In the genomic region with DNA sequence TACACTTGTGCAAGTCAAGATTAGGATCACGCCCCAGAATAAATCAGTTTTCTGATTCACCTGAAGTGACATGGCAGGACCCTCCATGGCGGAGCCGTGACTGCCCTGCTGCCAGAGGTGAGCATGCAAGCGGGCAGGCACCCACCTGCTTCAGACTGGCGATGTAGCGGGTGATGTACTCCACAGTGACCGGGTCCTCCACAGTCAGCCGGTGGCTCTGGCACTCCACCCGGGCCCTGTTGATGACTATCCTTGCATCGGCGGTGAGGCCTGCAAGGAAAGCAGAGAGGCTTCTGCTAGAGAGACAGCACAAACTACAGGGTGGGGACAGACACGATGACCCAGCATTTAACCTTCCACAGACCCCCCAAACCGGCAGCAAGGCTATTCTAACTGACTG, we compare ENCODE assay signal across 20 cellular contexts. TPM values are rescaled to one million over a fixed set of nuclear protein-coding genes. Genes with fewer than 3 reads are reported as not detected.
DNase-seq lines count a peak whose midpoint lies in the region; ATAC-seq and TF ChIP-seq lines count a peak whose summit lies in the region.
"Had no signal": no experiment of that assay in that cellular context is flagged by ENCODE, and none has a peak within 500 bp of the region (broad histone marks: within the 10 kb centered on the region; RNA-seq: fewer than 3 reads in every experiment).

No MANE protein-coding gene starts in this region.

- H3K4me3 Mint-ChIP-seq in activated T-cell treated with anti-CD3 and anti-CD28 coated beads, Interleukin-2, amount 50 U/mL, for 72 hours: no peak overlapping the region
- H3K4me3 Mint-ChIP-seq: activated B cell treated with CpG ODN at 0.5 μM for 24 hours had no signal

- peaks cover 7 to 28% of the 10 kb centered on the region in 2 donors for H3K36me3 Mint-ChIP-seq in activated T-cell treated with anti-CD3 and anti-CD28 coated beads, Interleukin-2, amount 50 U/mL, for 72 hours (ENCODE audit: insufficient read depth in 2 of 2)

- peaks cover 32% of the 10 kb centered on the region for H3K4me1 Mint-ChIP-seq in activated T-cell treated with anti-CD3 and anti-CD28 coated beads, Interleukin-2, amount 50 U/mL, for 72 hours (ENCODE audit: low read depth)

- no peaks in the 10 kb centered on the region for H3K9me3 Mint-ChIP-seq in activated T-cell treated with anti-CD3 and anti-CD28 coated beads, Interleukin-2, amount 50 U/mL, for 72 hours
- H3K9me3 Mint-ChIP-seq: activated B cell treated with CpG ODN at 0.5 μM for 24 hours; activated T-helper 2 cell treated with anti-CD3 and anti-CD28 coated beads, Interferon-gamma antibody, Interleukin-2, Interleukin-4, amounts not matched to agents 10 μg/mL and 5 μg/mL and 100 μg/mL, durations not matched to agents 14 hours and 24 hours and 36 hours; T-helper 2 cell treated with Interferon-gamma antibody and Interleukin-4, amounts not matched to agents 5 μg/mL and 100 μg/mL, for 36 hours had no signal

- H3K9me3 ChIP-seq in Loucy (ENCODE audit: insufficient read depth, low read depth, low read length) (no peaks in the 10 kb centered on the region), adipocyte (ENCODE audit: control insufficient read depth, low read length) (no peaks in the 10 kb centered on the region), osteoblast (ENCODE audit: low read depth, low read length) (no peaks in the 10 kb centered on the region), colonic mucosa (no peaks in the 10 kb centered on the region)
- H3K9me3 ChIP-seq: A549, BE2C, ovary, SK-N-SH, upper lobe of left lung had no signal

- no peaks in the 10 kb centered on the region for H3K27me3 ChIP-seq in Loucy (ENCODE audit: insufficient read depth, low read length, poor library complexity, severe bottlenecking)
- no peaks in the 10 kb centered on the region for H3K27me3 ChIP-seq in adipocyte (replicated peaks; ENCODE audit: control insufficient read depth, insufficient read depth, low read length)
- no peaks in the 10 kb centered on the region for H3K27me3 ChIP-seq in osteoblast (ENCODE audit: insufficient read depth, low read length)
- H3K27me3 ChIP-seq in colonic mucosa: no peaks in the 10 kb centered on the region
- H3K27me3 ChIP-seq: BE2C, ovary, upper lobe of left lung had no signal

- no peaks in the 10 kb centered on the region for H3K9me2 ChIP-seq in Loucy (replicated peaks; ENCODE audit: low read depth, low read length)
- H3K9me2 ChIP-seq: SK-N-SH had no signal

- H3K27ac ChIP-seq in osteoblast (ENCODE audit: low read depth, low read length): peak overlapping the region; percentile 8
- H3K27ac ChIP-seq in colonic mucosa: no peak overlapping the region
- H3K27ac ChIP-seq: A549, ovary, upper lobe of left lung had no signal

- peak overlapping the region; percentile 46 for H3K27ac Mint-ChIP-seq in activated T-cell treated with anti-CD3 and anti-CD28 coated beads, Interleukin-2, amount 50 U/mL, for 72 hours
- H3K27ac Mint-ChIP-seq: activated T-helper 2 cell treated with anti-CD3 and anti-CD28 coated beads, Interferon-gamma antibody, Interleukin-2, Interleukin-4, amounts not matched to agents 10 μg/mL and 5 μg/mL and 100 μg/mL, durations not matched to agents 14 hours and 24 hours and 36 hours; T-helper 2 cell treated with Interferon-gamma antibody and Interleukin-4, amounts not matched to agents 5 μg/mL and 100 μg/mL, for 36 hours had no signal

- no peak overlapping the region for H3K9ac ChIP-seq in Loucy (ENCODE audit: low read depth, low read length, poor library complexity, severe bottlenecking)
- peak overlapping the region; percentile 27 for H3K9ac ChIP-seq in adipocyte (ENCODE audit: low read length)
- no peak overlapping the region for H3K9ac ChIP-seq in colonic mucosa (ENCODE audit: low read depth in 2 of 2, low read length in 2 of 2)
- H3K9ac ChIP-seq: SK-N-SH had no signal

- H3F3A ChIP-seq in Loucy (ENCODE audit: low read depth): no peaks in the 10 kb centered on the region

- H3K36me3 ChIP-seq in Loucy (ENCODE audit: insufficient read depth, low read length) (peaks cover 57% of the 10 kb centered on the region; the same call in 1 of the 2 replicates), adipocyte (ENCODE audit: control insufficient read depth, insufficient read depth, low read length, severe bottlenecking) (peaks cover 59% of the 10 kb centered on the region), osteoblast (ENCODE audit: insufficient read depth, low read length) (peaks cover 61% of the 10 kb centered on the region), colonic mucosa (peaks cover 17% of the 10 kb centered on the region)
- H3K36me3 ChIP-seq: ovary had no signal

- DNase-seq in activated T-cell treated with anti-CD3 and anti-CD28 coated beads, Interleukin-2, amount 50 U/mL, for 72 hours: no peak
- no peak for DNase-seq in activated T-cell treated with anti-CD3 and anti-CD28 coated beads, Interleukin-2, amount 50 U/mL, for 48 hours
- DNase-seq in adipocyte (ENCODE audit: low read depth) (no peak), osteoblast (ENCODE audit: insufficient read length, low spot score, missing footprints) (no peak), AG08395 (ENCODE audit: low spot score) (no peak), colonic mucosa (no peak)
- DNase-seq: activated B cell treated with CpG ODN at 0.5 μM for 24 hours, amygdala, BE2C, mesendoderm, ovary, SK-N-SH had no signal

- TF ChIP-seq CTCF in Loucy (conservative IDR thresholded peaks at IDR 0.05; ENCODE audit: low read length) (no peak), osteoblast (IDR thresholded peaks at IDR 0.05; ENCODE audit: extremely low read depth, low read depth, low read length) (no peak), colonic mucosa (IDR thresholded peaks at IDR 0.05) (no peak)

- H3K4me3 ChIP-seq in Loucy (ENCODE audit: low read length, poor library complexity, severe bottlenecking): peak overlapping the region; percentile 94
- no peak overlapping the region for H3K4me3 ChIP-seq in adipocyte (ENCODE audit: low read length)
- no peak overlapping the region for H3K4me3 ChIP-seq in osteoblast (ENCODE audit: insufficient read depth, low read length)
- H3K4me3 ChIP-seq in colonic mucosa: no peak overlapping the region
- H3K4me3 ChIP-seq: A549, ovary, upper lobe of left lung had no signal

- no peak overlapping the region for H2AFZ ChIP-seq in Loucy (ENCODE audit: low read length)
- no peak overlapping the region for H2AFZ ChIP-seq in osteoblast (ENCODE audit: low read length)

- no peaks in the 10 kb centered on the region for H3K27me3 Mint-ChIP-seq in activated T-cell treated with anti-CD3 and anti-CD28 coated beads, Interleukin-2, amount 50 U/mL, for 72 hours (ENCODE audit: low read depth)
- H3K27me3 Mint-ChIP-seq: activated B cell treated with CpG ODN at 0.5 μM for 24 hours had no signal

- intact Hi-C loops in colonic mucosa (cut with DNase I): loop anchor here (5.0 kb wide), 2 partner anchors 77 to 127 kb away; no protein-coding TSS in a partner anchor

- ATAC-seq in activated T-cell treated with anti-CD3 and anti-CD28 coated beads, Interleukin-2, amount 50 U/mL, for 72 hours (replicated peaks in 1 of 2): no peak
- ATAC-seq in HG02981 (IDR thresholded peaks at IDR 0.05; ENCODE audit: unreplicated experiment): no peak
- ATAC-seq: A549, left lobe of liver, right cardiac atrium had no signal

- H3K79me2 ChIP-seq in Loucy (ENCODE audit: insufficient read depth, low read length) (peaks cover 61% of the 10 kb centered on the region), osteoblast (ENCODE audit: insufficient read depth, low read length) (peaks cover 68% of the 10 kb centered on the region)

- peaks cover 78% of the 10 kb centered on the region for H4K20me1 ChIP-seq in Loucy (ENCODE audit: insufficient read depth, low read length, poor library complexity, severe bottlenecking)
- peaks cover 69% of the 10 kb centered on the region for H4K20me1 ChIP-seq in osteoblast (ENCODE audit: insufficient read depth, low read length)

- H3K4me1 ChIP-seq in Loucy (ENCODE audit: insufficient read depth, low read length, poor library complexity, severe bottlenecking) (peaks cover 23% of the 10 kb centered on the region), adipocyte (ENCODE audit: control insufficient read depth, insufficient read depth, low read length) (peaks cover 34% of the 10 kb centered on the region), osteoblast (ENCODE audit: insufficient read depth, low read length) (peaks cover 18% of the 10 kb centered on the region), colonic mucosa (peaks cover 12% of the 10 kb centered on the region)

- H3K4me2 ChIP-seq in Loucy (ENCODE audit: low read depth, low read length, poor library complexity, severe bottlenecking) (peak overlapping the region; percentile 98), osteoblast (ENCODE audit: insufficient read depth, low read length) (no peak overlapping the region)
- H3K4me2 ChIP-seq: A549, SK-N-SH had no signal

RNA-seq across cellular contexts. Expression of a gene that starts 3.6 kb away (rescaled TPM):
- total RNA-seq in activated T-cell treated with anti-CD3 and anti-CD28 coated beads, Interleukin-2, amount 50 U/mL, for 72 hours: 100 to 1,000 TPM; 220 to 234 TPM
- total RNA-seq in osteoblast (208 and 215 TPM in 2 replicates), colonic mucosa (100 to 1,000 TPM; 164 to 315 TPM)

RNA-seq across cellular contexts. Expression of a gene that starts 3.9 kb away (rescaled TPM):
- total RNA-seq in activated T-cell treated with anti-CD3 and anti-CD28 coated beads, Interleukin-2, amount 50 U/mL, for 72 hours: 10 to 100 TPM; 16.1 to 19.8 TPM
- 12.7 TPM in 2 replicates for total RNA-seq in osteoblast
- 10 to 100 TPM; 10.1 to 17.7 TPM for total RNA-seq in colonic mucosa

RNA-seq across cellular contexts. Expression of a gene that starts 17.4 kb away (rescaled TPM):
- 10 to 100 TPM; 37.2 to 45.3 TPM for total RNA-seq in activated T-cell treated with anti-CD3 and anti-CD28 coated beads, Interleukin-2, amount 50 U/mL, for 72 hours
- total RNA-seq in osteoblast (41.8 and 48.5 TPM in 2 replicates), colonic mucosa (10 to 100 TPM; 38.6 to 38.8 TPM)

RNA-seq across cellular contexts. Expression of a gene that starts 43.2 kb away (rescaled TPM):
- total RNA-seq in activated T-cell treated with anti-CD3 and anti-CD28 coated beads, Interleukin-2, amount 50 U/mL, for 72 hours: 10 to 100 TPM; 28.3 to 48.2 TPM
- total RNA-seq in osteoblast (22.1 and 25.0 TPM in 2 replicates), colonic mucosa (10 to 100 TPM; 30.4 to 46.7 TPM)
